Comparison of ENCODE assay signal across 8 cellular contexts in the genomic region with DNA sequence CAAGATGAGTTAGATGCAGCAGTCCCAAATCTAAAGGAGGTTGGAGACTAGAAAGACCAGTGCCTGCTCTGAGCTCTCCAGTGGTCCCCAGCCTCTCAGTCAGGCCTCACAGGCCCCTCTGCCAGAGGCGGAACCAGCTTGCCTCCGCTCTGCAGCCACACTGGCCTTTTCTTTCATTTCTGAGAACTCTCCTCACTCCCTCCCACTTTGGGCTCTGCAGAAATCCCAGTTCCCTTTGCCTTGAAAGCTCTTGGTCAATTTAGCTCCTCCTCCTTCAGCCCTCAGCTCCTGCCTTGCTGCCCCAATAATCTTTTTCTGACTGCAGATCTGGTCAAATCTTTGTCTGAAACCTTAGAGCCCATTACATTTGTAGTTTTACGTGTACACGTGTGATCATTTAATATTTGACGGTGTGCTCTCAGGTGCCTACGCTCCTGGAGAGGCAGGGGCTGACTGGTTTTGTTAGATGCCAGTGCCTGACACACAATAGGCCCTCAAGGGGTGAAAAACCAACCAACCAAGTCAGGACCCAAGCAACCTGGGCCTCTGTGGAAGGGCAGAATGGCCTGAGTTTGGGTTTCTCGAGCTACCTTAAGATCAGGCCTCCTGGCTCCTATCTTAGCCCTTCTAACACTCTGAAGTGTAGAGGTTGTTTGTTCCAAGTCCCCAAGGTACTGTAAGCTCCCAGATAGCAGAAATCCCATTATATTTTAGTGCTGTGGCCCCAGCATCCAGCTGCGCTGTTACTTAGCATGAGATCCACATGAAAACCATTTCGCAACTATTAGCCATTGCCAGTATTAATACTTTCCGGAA. TPM values are rescaled to one million over a fixed set of nuclear protein-coding genes. Genes with fewer than 3 reads are reported as not detected.
DNase-seq lines count a peak whose midpoint lies in the region; ATAC-seq and TF ChIP-seq lines count a peak whose summit lies in the region.

No MANE protein-coding gene starts in this region.

- no peak overlapping the region for H3K27ac ChIP-seq in BLaER1
- peak overlapping the region; percentile 90 for H3K27ac ChIP-seq in skeletal muscle tissue (ENCODE audit: low read depth, low read length)

- peak overlapping the region; percentile 84 for H3K4me2 ChIP-seq in BLaER1

- no peak overlapping the region for H3K9ac ChIP-seq in BLaER1
- H3K9ac ChIP-seq in skeletal muscle tissue (ENCODE audit: low read depth in 1 of 3, low read length in 3 of 3) = peak overlapping the region; percentile 80 to 99 (median 92)

- H3K9me3 Mint-ChIP-seq in IgD-negative memory B cell = no peaks in the 10 kb centered on the region

- H3K4me1 ChIP-seq in BLaER1 (peaks cover 30% of the 10 kb centered on the region), skeletal muscle tissue (ENCODE audit: control insufficient read depth in 3 of 3, insufficient read depth in 3 of 3, low read length in 3 of 3) (peaks cover 23 to 43% (median 29%) of the 10 kb centered on the region in 3 donors)

- peak overlapping the region; percentile 88 to 97 (median 94) for H3K4me3 Mint-ChIP-seq in IgD-negative memory B cell

- no peaks in the 10 kb centered on the region for H3K36me3 Mint-ChIP-seq in IgD-negative memory B cell

- H3K27ac Mint-ChIP-seq in IgD-negative memory B cell = peak overlapping the region in 2 of 3 donors; percentile 65 to 87

- H4K20me1 ChIP-seq in BLaER1 = peaks cover 26% of the 10 kb centered on the region

- no peaks in the 10 kb centered on the region for H3K9me3 ChIP-seq in BLaER1
- H3K9me3 ChIP-seq in iPS-18c (ENCODE audit: control insufficient read depth, insufficient read depth, low read length) = no peaks in the 10 kb centered on the region
- H3K9me3 ChIP-seq in skeletal muscle tissue (ENCODE audit: control insufficient read depth in 3 of 3, low read length in 3 of 3) = no peaks in the 10 kb centered on the region

- peaks cover 17 to 34% (median 27%) of the 10 kb centered on the region in 3 donors for H3K4me1 Mint-ChIP-seq in IgD-negative memory B cell

- H3K27me3 Mint-ChIP-seq in IgD-negative memory B cell = peaks cover 2% of the 10 kb centered on the region

- ATAC-seq in HG02798 (IDR thresholded peaks at IDR 0.05; ENCODE audit: poor library complexity, unreplicated experiment) (no peak), HG02759 (IDR thresholded peaks at IDR 0.05; ENCODE audit: unreplicated experiment) (no peak)

- no peak for TF ChIP-seq CTCF in astrocyte of the spinal cord (IDR thresholded peaks at IDR 0.05; ENCODE audit: low read depth, low read length)

- DNase-seq in astrocyte of the spinal cord (ENCODE audit: low read depth, low spot score) = peak; percentile 18
- DNase-seq in stimulated activated CD4-positive, alpha-beta T cell treated with anti-CD3 and anti-CD28 coated beads, Interleukin-15, amount 100 ng/mL, for 24 hours = no peak

- H3K36me3 ChIP-seq in BLaER1 = no peaks in the 10 kb centered on the region
- H3K36me3 ChIP-seq in skeletal muscle tissue (ENCODE audit: control insufficient read depth in 3 of 3, insufficient read depth in 3 of 3, low read length in 3 of 3) = peaks cover 0 to 9% (median 2%) of the 10 kb centered on the region in 3 donors

- H3K27me3 ChIP-seq in BLaER1 (no peaks in the 10 kb centered on the region), skeletal muscle tissue (ENCODE audit: control insufficient read depth in 3 of 3, insufficient read depth in 3 of 3, low read length in 3 of 3) (no peaks in the 10 kb centered on the region)

- in situ Hi-C loops in astrocyte of the spinal cord (cut with HindIII; ENCODE audit: low sequenced_read_pairs) = no loop called here

- no peak overlapping the region for H3K4me3 ChIP-seq in BLaER1
- H3K4me3 ChIP-seq in astrocyte of the spinal cord (ENCODE audit: low read depth, low read length) = peak overlapping the region; percentile 49
- peak overlapping the region; percentile 80; the same call in 1 of the 2 replicates for H3K4me3 ChIP-seq in iPS-18c (ENCODE audit: insufficient read depth, low read depth, low read length)
- peak overlapping the region; percentile 87 to 98 (median 94) for H3K4me3 ChIP-seq in skeletal muscle tissue (ENCODE audit: low read length in 3 of 3)

RNA-seq across cellular contexts. Expression of gene NUDT4, which starts 1.1 kb away (rescaled TPM):
- polyA plus RNA-seq in IgD-negative memory B cell = 99.0 TPM
- total RNA-seq in skeletal muscle tissue = 62.1 TPM
